ENCODE assay signal across 1 cellular context in the genomic region with DNA sequence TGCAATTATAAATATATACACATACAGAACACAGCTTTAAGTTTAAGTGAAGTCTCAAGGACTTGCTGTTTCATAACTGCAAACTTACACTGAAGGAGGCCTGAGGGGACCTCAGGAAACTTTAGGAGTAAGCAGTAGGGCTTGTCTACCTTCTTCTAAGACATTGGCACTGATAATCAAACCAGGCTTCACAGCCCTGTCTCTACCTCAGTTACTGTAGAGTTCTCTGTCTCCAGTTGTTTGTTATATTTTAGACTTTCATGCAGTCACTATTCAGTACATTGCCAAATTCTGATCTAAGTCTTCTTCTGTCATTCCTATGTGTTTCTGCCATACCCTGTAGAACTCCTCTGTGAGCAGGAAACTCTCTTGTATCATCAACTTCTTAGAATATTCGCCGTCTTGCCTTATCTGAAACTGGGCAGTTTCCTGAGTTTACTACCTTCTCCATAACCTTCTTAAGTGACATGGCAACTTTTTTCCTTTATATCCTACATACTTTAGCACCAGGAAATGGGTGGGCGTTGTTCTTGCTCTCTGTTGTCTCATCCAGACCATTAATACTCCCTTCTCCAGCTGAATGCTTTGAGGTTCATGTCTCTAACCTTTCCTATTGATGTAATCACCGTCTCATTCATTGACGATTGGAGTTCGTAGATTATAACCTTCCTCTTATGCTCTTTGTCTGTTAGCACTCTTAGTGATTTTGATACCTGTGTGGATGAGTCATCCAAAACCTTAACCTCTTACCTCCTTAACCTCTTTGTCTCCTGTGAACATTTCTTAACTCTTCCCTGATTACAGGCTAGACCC.
TF ChIP-seq lines count a peak whose summit lies in the region.

No MANE protein-coding gene starts in this region.

TF ChIP-seq in GM12878, 131 proteins besides CTCF, POLR2A, EP300 and RAD21:
- TF ChIP-seq POLR2AphosphoS2 (IDR thresholded peaks at IDR 0.05; ENCODE audit: low read depth, low read length) (no peak), NFIC (IDR thresholded peaks at IDR 0.05; ENCODE audit: low read depth, low read length) (peak; percentile 32; the same call in 1 of the 2 replicates), JUNB (IDR thresholded peaks at IDR 0.05) (peak; percentile 51; the same call in 1 of the 2 replicates), SP1 (IDR thresholded peaks at IDR 0.05; ENCODE audit: low read depth, low read length) (no peak), NR2F1 (conservative IDR thresholded peaks at IDR 0.05) (peak; percentile 35; the same call in 1 of the 2 replicates)
